ENCODE assay signal across 12 cellular contexts in genomic region chr16:68936729-68937631, GRCh38.
DNase-seq lines count a peak whose midpoint lies in the region; ATAC-seq lines count a peak whose summit lies in the region.
"Had no signal": no experiment of that assay in that cellular context is flagged by ENCODE, and none has a peak within 500 bp of the region (broad histone marks: within the 10 kb centered on the region; RNA-seq: fewer than 3 reads in every experiment).

No MANE protein-coding gene starts in this region.

- DNase-seq in AG20443 (ENCODE audit: low spot score) (peak; percentile 40), Karpas-422 (no peak), kidney tubule cell (ENCODE audit: low spot score) (peak; percentile 11), GOT3 (lab: John Stamatoyannopoulos, UW) (no peak), posterior vena cava (ENCODE audit: low spot score) (no peak)
- no peak for DNase-seq in CD4-positive, alpha-beta memory T cell
- no peak for DNase-seq in stimulated activated CD4-positive, alpha-beta T cell treated with anti-CD3 and anti-CD28 coated beads, Interleukin-4, amount 100 ng/mL, for 24 hours
- DNase-seq: COR-L47, left colon had no signal

- H2AFZ ChIP-seq in Karpas-422 (ENCODE audit: low read length): no peak overlapping the region

- H3K9ac ChIP-seq in Karpas-422 (ENCODE audit: low read length): no peak overlapping the region

- H3K9me2 ChIP-seq in Karpas-422 (replicated peaks; ENCODE audit: insufficient read depth, low read length): no peaks in the 10 kb centered on the region

- ATAC-seq in activated T-helper 17 cell treated with anti-CD3 and anti-CD28 coated beads, Interleukin-2, amount 50 U/mL, for 72 hours (replicated peaks): no peak
- ATAC-seq: left colon; stimulated activated effector memory CD8-positive, alpha-beta T cell treated with anti-CD3 and anti-CD28 coated beads, Interleukin-12 subunit alpha, Interleukin-12 subunit beta, amount 100 ng/mL, for 72 hours had no signal

- no peaks in the 10 kb centered on the region for H3K9me3 ChIP-seq in Karpas-422 (ENCODE audit: low read length)
- H3K9me3 ChIP-seq in CD4-positive, alpha-beta memory T cell (ENCODE audit: control insufficient read depth in 1 of 2, low read length in 2 of 2): no peaks in the 10 kb centered on the region

- peaks cover 8% of the 10 kb centered on the region for H3K4me1 ChIP-seq in Karpas-422 (ENCODE audit: low read length)
- H3K4me1 ChIP-seq in CD4-positive, alpha-beta memory T cell (ENCODE audit: insufficient read depth, low read length): no peaks in the 10 kb centered on the region

- H3K4me3 Mint-ChIP-seq in activated T-helper 17 cell treated with anti-CD3 and anti-CD28 coated beads, Interleukin-2, amount 50 U/mL, for 72 hours: no peak overlapping the region
- no peak overlapping the region for H3K4me3 Mint-ChIP-seq in CD4-positive, alpha-beta memory T cell
- H3K4me3 Mint-ChIP-seq: stimulated activated effector memory CD8-positive, alpha-beta T cell treated with anti-CD3 and anti-CD28 coated beads, Interleukin-12 subunit alpha, Interleukin-12 subunit beta, amount 100 ng/mL, for 72 hours had no signal

- CTCF ChIA-PET in CD4-positive, alpha-beta memory T cell (lab: Charles Lee; ENCODE audit: partially characterized antibody): no interaction called here

- no peaks in the 10 kb centered on the region for H4K20me1 ChIP-seq in Karpas-422 (ENCODE audit: insufficient read depth, low read depth, low read length)

- POLR2A ChIA-PET in CD4-positive, alpha-beta memory T cell (lab: Charles Lee; ENCODE audit: partially characterized antibody): no interaction called here

- no peaks in the 10 kb centered on the region for H3K9me3 Mint-ChIP-seq in activated T-helper 17 cell treated with anti-CD3 and anti-CD28 coated beads, Interleukin-2, amount 50 U/mL, for 72 hours
- H3K9me3 Mint-ChIP-seq in CD4-positive, alpha-beta memory T cell: no peaks in the 10 kb centered on the region
- H3K9me3 Mint-ChIP-seq: stimulated activated effector memory CD8-positive, alpha-beta T cell treated with anti-CD3 and anti-CD28 coated beads, Interleukin-12 subunit alpha, Interleukin-12 subunit beta, amount 100 ng/mL, for 72 hours had no signal

- intact Hi-C loops in CD4-positive, alpha-beta memory T cell (cut with micrococcal nuclease): no loop called here
- intact Hi-C loops in posterior vena cava (cut with DNase I): no loop called here

- no peak overlapping the region for H3K4me3 ChIP-seq in Karpas-422 (ENCODE audit: low read length)
- H3K4me3 ChIP-seq in CD4-positive, alpha-beta memory T cell (ENCODE audit: low read length in 2 of 2): no peak overlapping the region
- H3K4me3 ChIP-seq: SK-N-MC had no signal

- H3K4me1 Mint-ChIP-seq in activated T-helper 17 cell treated with anti-CD3 and anti-CD28 coated beads, Interleukin-2, amount 50 U/mL, for 72 hours: no peaks in the 10 kb centered on the region
- H3K4me1 Mint-ChIP-seq in CD4-positive, alpha-beta memory T cell: no peaks in the 10 kb centered on the region
- H3K4me1 Mint-ChIP-seq: stimulated activated effector memory CD8-positive, alpha-beta T cell treated with anti-CD3 and anti-CD28 coated beads, Interleukin-12 subunit alpha, Interleukin-12 subunit beta, amount 100 ng/mL, for 72 hours had no signal

- H3K27me3 Mint-ChIP-seq in activated T-helper 17 cell treated with anti-CD3 and anti-CD28 coated beads, Interleukin-2, amount 50 U/mL, for 72 hours: no peaks in the 10 kb centered on the region
- H3K27me3 Mint-ChIP-seq in CD4-positive, alpha-beta memory T cell: no peaks in the 10 kb centered on the region

- H3K79me2 ChIP-seq in Karpas-422 (ENCODE audit: low read length): no peaks in the 10 kb centered on the region

- no peaks in the 10 kb centered on the region for H3K36me3 ChIP-seq in Karpas-422 (ENCODE audit: insufficient read depth, low read length)
- H3K36me3 ChIP-seq in CD4-positive, alpha-beta memory T cell (ENCODE audit: insufficient read depth, low read length): no peaks in the 10 kb centered on the region

- peak overlapping the region; percentile 43 for H3K27ac Mint-ChIP-seq in activated T-helper 17 cell treated with anti-CD3 and anti-CD28 coated beads, Interleukin-2, amount 50 U/mL, for 72 hours
- no peak overlapping the region for H3K27ac Mint-ChIP-seq in CD4-positive, alpha-beta memory T cell
- H3K27ac Mint-ChIP-seq: stimulated activated effector memory CD8-positive, alpha-beta T cell treated with anti-CD3 and anti-CD28 coated beads, Interleukin-12 subunit alpha, Interleukin-12 subunit beta, amount 100 ng/mL, for 72 hours had no signal

- peaks cover 53% of the 10 kb centered on the region for H3K36me3 Mint-ChIP-seq in activated T-helper 17 cell treated with anti-CD3 and anti-CD28 coated beads, Interleukin-2, amount 50 U/mL, for 72 hours (ENCODE audit: low read depth)
- peaks cover 36 to 51% of the 10 kb centered on the region in 2 donors for H3K36me3 Mint-ChIP-seq in CD4-positive, alpha-beta memory T cell

- H3K27ac ChIP-seq in Karpas-422 (ENCODE audit: low read length): peak overlapping the region; percentile 33; the same call in 1 of the 2 replicates
- H3K27ac ChIP-seq in CD4-positive, alpha-beta memory T cell (ENCODE audit: low read depth, low read length): no peak overlapping the region
- H3K27ac ChIP-seq: SK-N-MC had no signal

- no peaks in the 10 kb centered on the region for H3K27me3 ChIP-seq in Karpas-422 (ENCODE audit: low read length)
- no peaks in the 10 kb centered on the region for H3K27me3 ChIP-seq in CD4-positive, alpha-beta memory T cell (ENCODE audit: insufficient read depth, low read length)

- no peak overlapping the region for H3K4me2 ChIP-seq in Karpas-422 (ENCODE audit: low read depth, low read length, poor library complexity, severe bottlenecking)

Comparison
In these comparisons a context has a peak if more than half of its experiments do, and no peak if none do; other contexts are left out.
1. DNase-seq: peak in AG20443 (single experiment) and kidney tubule cell (single experiment); none in Karpas-422 (single experiment), CD4-positive, alpha-beta memory T cell (0 of 5), stimulated activated CD4-positive, alpha-beta T cell treated with anti-CD3 and anti-CD28 coated beads, Interleukin-4, amount 100 ng/mL, for 24 hours (single experiment), GOT3 (single experiment) and posterior vena cava (single experiment).